Comparison of ENCODE assay signal across 8 cellular contexts in the genomic region with DNA sequence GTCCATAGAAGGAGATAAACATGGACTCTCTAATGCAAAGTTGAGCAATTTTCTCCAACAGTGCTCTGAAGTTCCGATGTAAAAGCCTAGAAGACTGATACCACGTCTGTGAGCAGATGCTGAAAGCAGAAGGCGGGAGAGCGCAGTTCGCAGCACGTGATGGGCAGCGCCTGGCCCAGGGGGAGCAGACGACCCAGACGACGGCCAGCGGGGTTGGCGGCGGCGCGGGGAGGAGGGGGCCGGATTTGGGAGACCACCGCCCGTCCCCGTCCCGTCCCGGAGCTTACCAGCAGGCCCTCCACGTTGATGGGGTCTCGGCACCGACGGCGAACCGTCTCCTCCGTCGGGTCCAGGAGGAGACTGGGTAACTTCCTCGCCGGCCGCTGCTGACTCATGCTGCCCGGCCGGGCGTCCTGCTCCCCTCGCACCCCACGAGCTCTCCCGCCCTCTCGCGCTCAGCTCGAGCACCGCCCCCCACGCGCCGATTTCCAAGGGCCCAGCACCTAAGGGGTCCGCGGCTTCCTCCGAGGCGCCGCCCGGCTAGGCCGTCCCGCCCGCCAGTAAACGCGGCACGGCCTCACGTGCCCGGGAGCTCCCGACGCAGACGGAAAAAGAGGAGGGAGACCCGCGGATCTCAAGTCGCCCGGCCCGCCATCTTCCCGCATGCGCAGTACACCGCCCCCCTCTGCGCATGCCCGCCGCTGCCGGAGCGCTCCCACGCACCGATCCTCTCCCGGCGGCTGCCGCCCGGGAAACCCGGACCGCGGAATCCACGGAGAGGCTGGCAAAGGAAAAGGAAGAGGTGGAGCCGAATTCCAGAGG. TPM values are rescaled to one million over a fixed set of nuclear protein-coding genes. Genes with fewer than 3 reads are reported as not detected.
A peak's percentile ranks its signal among the peaks of the same experiment; 100 is the strongest.
DNase-seq lines count a peak whose midpoint lies in the region; ATAC-seq, FAIRE-seq and TF ChIP-seq lines count a peak whose summit lies in the region.

A gene with protein sequence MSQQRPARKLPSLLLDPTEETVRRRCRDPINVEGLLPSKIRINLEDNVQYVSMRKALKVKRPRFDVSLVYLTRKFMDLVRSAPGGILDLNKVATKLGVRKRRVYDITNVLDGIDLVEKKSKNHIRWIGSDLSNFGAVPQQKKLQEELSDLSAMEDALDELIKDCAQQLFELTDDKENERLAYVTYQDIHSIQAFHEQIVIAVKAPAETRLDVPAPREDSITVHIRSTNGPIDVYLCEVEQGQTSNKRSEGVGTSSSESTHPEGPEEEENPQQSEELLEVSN (minus strand): TSS at position 677 of the 822 bp plus-strand sequence. CDS start 282 bp downstream, at position 395.

- H3F3A ChIP-seq in MM.1S (ENCODE audit: insufficient read depth, low read length), result no peaks in the 10 kb centered on the region

- H3K4me1 Mint-ChIP-seq in nephron, result peaks cover 42% of the 10 kb centered on the region

- no peaks in the 10 kb centered on the region for H3K9me2 ChIP-seq in MM.1S (replicated peaks; ENCODE audit: insufficient read depth, low read length)

- peak within 1 kb of the TSS; percentile 89 to 97 (median 95) for H3K27ac Mint-ChIP-seq in nephron

- peak within 1 kb of the TSS; percentile 68 for H3K9ac ChIP-seq in MM.1S (ENCODE audit: low read length)

- peak within 1 kb of the TSS; percentile 86 to 96 (median 95) for H3K4me3 Mint-ChIP-seq in nephron

- H3K27me3 Mint-ChIP-seq in nephron (ENCODE audit: low read depth), result no peaks in the 10 kb centered on the region

- peak; percentile 60 for TF ChIP-seq POLR2A in H54 (IDR thresholded peaks at IDR 0.05; ENCODE audit: low read depth, low read length)

- peaks cover 23% of the 10 kb centered on the region for H3K36me3 Mint-ChIP-seq in nephron (ENCODE audit: low read depth)

- peak within 1 kb of the TSS; percentile 32; the same call in 1 of the 2 replicates for H3K27ac ChIP-seq in MM.1S (ENCODE audit: low read length)

- no peak for FAIRE-seq in H54 (lab: Jason Lieb, UNC)

- no peaks in the 10 kb centered on the region for H3K36me3 ChIP-seq in MM.1S (replicated peaks; ENCODE audit: insufficient read depth, low read length)

- ATAC-seq in stimulated activated naive CD8-positive, alpha-beta T cell treated with anti-CD3 and anti-CD28 coated beads, Interleukin-15, Interleukin-2, amounts not matched to agents 100 U/mL and 50 U/mL, for 24 hours, result peak; percentile 55

- no peaks in the 10 kb centered on the region for H3K27me3 ChIP-seq in MM.1S (replicated peaks; ENCODE audit: insufficient read depth, low read length)

- H3K4me3 ChIP-seq in MM.1S (ENCODE audit: low read length), result peak within 1 kb of the TSS; percentile 67

- TF ChIP-seq CTCF in MM.1S (IDR thresholded peaks at IDR 0.05; ENCODE audit: low read length), result no peak
- TF ChIP-seq CTCF in nephron (IDR thresholded peaks at IDR 0.05; ENCODE audit: unreplicated experiment in 3 of 3), result no peak

- peak; percentile 95 for DNase-seq in Daoy (ENCODE audit: low read depth)
- DNase-seq in H54 (ENCODE audit: insufficient read length, low spot score), result peak; percentile 88
- DNase-seq in MM.1S, result peak; percentile 73
- peak; percentile 92 for DNase-seq in SHP77 treated with DMSO at 0.1 percent for 48 hours (lab: John Stamatoyannopoulos, UW)
- DNase-seq in activated effector memory CD4-positive, alpha-beta T cell treated with Interleukin-2 at 50 U/mL for 16 hours, result peak; percentile 80
- DNase-seq in fibroblast of peridontal ligament (ENCODE audit: extremely low read depth), result peak; percentile 93
- peak; percentile 91 for DNase-seq in stimulated activated naive CD8-positive, alpha-beta T cell treated with anti-CD3 and anti-CD28 coated beads, Interleukin-15, Interleukin-2, amounts not matched to agents 100 U/mL and 50 U/mL, for 24 hours

- H3K9me3 Mint-ChIP-seq in nephron, result no peaks in the 10 kb centered on the region

- H3K79me2 ChIP-seq in MM.1S (ENCODE audit: low read length), result peaks cover 50% of the 10 kb centered on the region

- H3K4me2 ChIP-seq in MM.1S (ENCODE audit: low read depth, low read length), result peak within 1 kb of the TSS; percentile 97

- no peaks in the 10 kb centered on the region; the same call in 1 of the 2 replicates for H3K4me1 ChIP-seq in MM.1S (ENCODE audit: low read length)

- H4K20me1 ChIP-seq in MM.1S (ENCODE audit: insufficient read depth, low read length), result no peaks in the 10 kb centered on the region

- H2AFZ ChIP-seq in MM.1S (ENCODE audit: low read length), result peak within 1 kb of the TSS; percentile 77

- no peaks in the 10 kb centered on the region for H3K9me3 ChIP-seq in MM.1S (replicated peaks; ENCODE audit: insufficient read depth, low read length)

RNA-seq across cellular contexts. Expression of the gene that starts here (rescaled TPM):
- 32.2 and 38.6 TPM in 2 replicates for total RNA-seq in Daoy (2014; rRNA removed; shearing (Covaris generic))

Comparison
In these comparisons a context has a peak if more than half of its experiments do, and no peak if none do; other contexts are left out.
1. Peak in every context shown above with its lines: DNase-seq, ATAC-seq, H3K4me3 ChIP-seq and H3K27ac ChIP-seq.